ENCODE assay signal across 9 cellular contexts in genomic region chr4:87014284-87014782, GRCh38.
A peak's percentile ranks its signal among the peaks of the same experiment; 100 is the strongest.
DNase-seq lines count a peak whose midpoint lies in the region; ATAC-seq and TF ChIP-seq lines count a peak whose summit lies in the region.
"Had no signal": no experiment of that assay in that cellular context is flagged by ENCODE, and none has a peak within 500 bp of the region (broad histone marks: within the 10 kb centered on the region; RNA-seq: fewer than 3 reads in every experiment).

No MANE protein-coding gene starts in this region.

- H3K9me3 ChIP-seq in Caco-2 (no peaks in the 10 kb centered on the region), Panc1 (ENCODE audit: control insufficient read depth, insufficient read depth, low read depth, low read length) (no peaks in the 10 kb centered on the region), esophagus muscularis mucosa (no peaks in the 10 kb centered on the region), parathyroid adenoma (ENCODE audit: control insufficient read depth, low read length) (no peaks in the 10 kb centered on the region)
- no peaks in the 10 kb centered on the region for H3K9me3 ChIP-seq in CD8-positive, alpha-beta T cell (ENCODE audit: low read length)

- no peak overlapping the region for H2AFZ ChIP-seq in parathyroid adenoma

- H3K27me3 ChIP-seq in Caco-2 (replicated peaks; ENCODE audit: control insufficient read depth, insufficient read depth, low read length) (no peaks in the 10 kb centered on the region), Panc1 (ENCODE audit: control insufficient read depth, insufficient read depth, low read length) (no peaks in the 10 kb centered on the region), esophagus muscularis mucosa (no peaks in the 10 kb centered on the region), parathyroid adenoma (ENCODE audit: control insufficient read depth, insufficient read depth, low read length) (no peaks in the 10 kb centered on the region)
- no peaks in the 10 kb centered on the region for H3K27me3 ChIP-seq in CD8-positive, alpha-beta T cell (ENCODE audit: insufficient read depth, low read length)

- H3K4me2 ChIP-seq in parathyroid adenoma (ENCODE audit: low read length) = peak overlapping the region; percentile 55

- H3K79me2 ChIP-seq in parathyroid adenoma = peaks cover 18% of the 10 kb centered on the region

- DNase-seq in Caco-2 = no peak
- no peak for DNase-seq in Panc1 (ENCODE audit: low read depth, low spot score)
- DNase-seq in esophagus muscularis mucosa (ENCODE audit: extremely low spot score) = no peak
- no peak for DNase-seq in CD8-positive, alpha-beta T cell
- no peak for DNase-seq in GM20000 (ENCODE audit: low spot score)
- no peak for DNase-seq in stimulated activated effector memory CD8-positive, alpha-beta T cell treated with anti-CD3 and anti-CD28 coated beads, Interleukin-12 subunit alpha, Interleukin-12 subunit beta, amount 100 ng/mL, for 72 hours (ENCODE audit: low spot score in 2 of 2)
- no peak for DNase-seq in NCI-H187 (lab: John Stamatoyannopoulos, UW)
- DNase-seq: activated T-cell treated with anti-CD3 and anti-CD28 coated beads, Interleukin-2, amount 50 U/mL, for 48 hours had no signal

- no peak for ATAC-seq in Panc1
- ATAC-seq in CD8-positive, alpha-beta T cell = no peak
- no peak for ATAC-seq in stimulated activated effector memory CD8-positive, alpha-beta T cell treated with anti-CD3 and anti-CD28 coated beads, Interleukin-12 subunit alpha, Interleukin-12 subunit beta, amount 100 ng/mL, for 72 hours

- H3K4me1 Mint-ChIP-seq in Caco-2 (ENCODE audit: low read depth, unreplicated experiment) = peaks cover 26% of the 10 kb centered on the region
- H3K4me1 Mint-ChIP-seq in CD8-positive, alpha-beta T cell (ENCODE audit: low read depth) = peaks cover 87% of the 10 kb centered on the region
- peaks cover 58% of the 10 kb centered on the region for H3K4me1 Mint-ChIP-seq in stimulated activated effector memory CD8-positive, alpha-beta T cell treated with anti-CD3 and anti-CD28 coated beads, Interleukin-12 subunit alpha, Interleukin-12 subunit beta, amount 100 ng/mL, for 72 hours

- H3K4me3 ChIP-seq in Caco-2 (ENCODE audit: low read depth, low read length) (no peak overlapping the region), Panc1 (ENCODE audit: low read depth in 2 of 2, low read length in 2 of 2) (no peak overlapping the region), esophagus muscularis mucosa (peak overlapping the region in 1 of 4 donors; percentile 0), parathyroid adenoma (ENCODE audit: low read depth, low read length) (peak overlapping the region; percentile 43)
- no peak overlapping the region for H3K4me3 ChIP-seq in CD8-positive, alpha-beta T cell (ENCODE audit: low read depth, low read length)

- no peaks in the 10 kb centered on the region for H3K36me3 ChIP-seq in Caco-2 (ENCODE audit: control insufficient read depth, insufficient read depth, low read length)
- no peaks in the 10 kb centered on the region for H3K36me3 ChIP-seq in Panc1 (ENCODE audit: control insufficient read depth, insufficient read depth, low read length)
- H3K36me3 ChIP-seq in esophagus muscularis mucosa = no peaks in the 10 kb centered on the region
- H3K36me3 ChIP-seq in parathyroid adenoma (ENCODE audit: control insufficient read depth, insufficient read depth, low read length) = no peaks in the 10 kb centered on the region
- H3K36me3 ChIP-seq in CD8-positive, alpha-beta T cell (ENCODE audit: insufficient read depth, low read length) = no peaks in the 10 kb centered on the region

- peak overlapping the region; percentile 61 for H3K4me3 Mint-ChIP-seq in Caco-2 (ENCODE audit: unreplicated experiment)
- H3K4me3 Mint-ChIP-seq in CD8-positive, alpha-beta T cell = no peak overlapping the region
- no peak overlapping the region for H3K4me3 Mint-ChIP-seq in stimulated activated effector memory CD8-positive, alpha-beta T cell treated with anti-CD3 and anti-CD28 coated beads, Interleukin-12 subunit alpha, Interleukin-12 subunit beta, amount 100 ng/mL, for 72 hours

- H3K36me3 Mint-ChIP-seq in Caco-2 (ENCODE audit: insufficient read depth, unreplicated experiment) = peaks cover 7% of the 10 kb centered on the region
- H3K36me3 Mint-ChIP-seq in CD8-positive, alpha-beta T cell = no peaks in the 10 kb centered on the region
- H3K36me3 Mint-ChIP-seq in stimulated activated effector memory CD8-positive, alpha-beta T cell treated with anti-CD3 and anti-CD28 coated beads, Interleukin-12 subunit alpha, Interleukin-12 subunit beta, amount 100 ng/mL, for 72 hours = no peaks in the 10 kb centered on the region

- no peak for TF ChIP-seq EP300 in esophagus muscularis mucosa (IDR thresholded peaks at IDR 0.05)

- no peaks in the 10 kb centered on the region for H3K27me3 Mint-ChIP-seq in Caco-2 (ENCODE audit: insufficient read depth, unreplicated experiment)
- H3K27me3 Mint-ChIP-seq in CD8-positive, alpha-beta T cell (ENCODE audit: low read depth) = no peaks in the 10 kb centered on the region

- intact Hi-C loops in Caco-2 (cut with micrococcal nuclease; ENCODE audit: unreplicated experiment) = no loop called here
- intact Hi-C loops in Panc1 (cut with micrococcal nuclease; ENCODE audit: unreplicated experiment) = no loop called here
- intact Hi-C loops in esophagus muscularis mucosa (cut with DNase I) = no loop called here
- intact Hi-C loops in CD8-positive, alpha-beta T cell (cut with DNase I, micrococcal nuclease) = no loop called here

- in situ Hi-C loops in Panc1 (cut with HindIII; ENCODE audit: low pct_unique_long_range_greater_than_20kb, low sequenced_read_pairs) = no loop called here

- CTCF ChIA-PET in Caco-2 (lab: Charles Lee) (no interaction called here), Panc1 (lab: Charles Lee) (no interaction called here)
- CTCF ChIA-PET in CD8-positive, alpha-beta T cell (lab: Charles Lee) = interaction anchor here (1.0 kb wide), 1 partner anchor 92 kb away, joined by 3 read pairs; no protein-coding TSS in a partner anchor

- H3K4me1 ChIP-seq in Caco-2 = peaks cover 76% of the 10 kb centered on the region
- H3K4me1 ChIP-seq in Panc1 (ENCODE audit: control insufficient read depth, insufficient read depth, low read length) = peaks cover 41% of the 10 kb centered on the region
- peaks cover 82 to 98% (median 97%) of the 10 kb centered on the region in 4 donors for H3K4me1 ChIP-seq in esophagus muscularis mucosa
- H3K4me1 ChIP-seq in parathyroid adenoma = peaks cover 10% of the 10 kb centered on the region
- H3K4me1 ChIP-seq in CD8-positive, alpha-beta T cell (ENCODE audit: insufficient read depth, low read length) = peaks cover 63% of the 10 kb centered on the region

- H3K9ac ChIP-seq in parathyroid adenoma = no peak overlapping the region

- POLR2A ChIA-PET in Caco-2 (lab: Charles Lee) (interaction anchor here (0.6 to 1.2 kb wide), 2 partner anchors 43 to 78 kb away, joined by 3 read pairs; no protein-coding TSS in a partner anchor), Panc1 (lab: Charles Lee) (no interaction called here)
- POLR2A ChIA-PET in CD8-positive, alpha-beta T cell (lab: Charles Lee) = interaction anchor here (1.0 to 1.3 kb wide), 2 partner anchors 8 to 78 kb away, joined by 3 to 4 read pairs; no protein-coding TSS in a partner anchor

- BruUV-seq in Caco-2 (replicated peaks; lab: Mats Ljungman, UMichigan) (no TSS peak), Panc1 (replicated peaks; lab: Mats Ljungman, UMichigan) (no TSS peak)

- peak overlapping the region; percentile 39; the same call in 1 of the 2 replicates for H3K27ac ChIP-seq in Panc1 (ENCODE audit: low read length)
- H3K27ac ChIP-seq in esophagus muscularis mucosa (replicated peaks in 1 of 4) = peak overlapping the region; percentile 69 to 75 (median 72)
- H3K27ac ChIP-seq in parathyroid adenoma = peak overlapping the region; percentile 74
- H3K27ac ChIP-seq in CD8-positive, alpha-beta T cell (ENCODE audit: low read depth, low read length) = no peak overlapping the region

- no peak for TF ChIP-seq POLR2A in esophagus muscularis mucosa (IDR thresholded peaks at IDR 0.05; ENCODE audit: low read depth)

- peak overlapping the region; percentile 60 for H3K27ac Mint-ChIP-seq in Caco-2 (ENCODE audit: unreplicated experiment)
- no peak overlapping the region for H3K27ac Mint-ChIP-seq in CD8-positive, alpha-beta T cell
- H3K27ac Mint-ChIP-seq in stimulated activated effector memory CD8-positive, alpha-beta T cell treated with anti-CD3 and anti-CD28 coated beads, Interleukin-12 subunit alpha, Interleukin-12 subunit beta, amount 100 ng/mL, for 72 hours = no peak overlapping the region

- no peaks in the 10 kb centered on the region for H3K9me3 Mint-ChIP-seq in Caco-2 (ENCODE audit: unreplicated experiment)
- H3K9me3 Mint-ChIP-seq in CD8-positive, alpha-beta T cell = no peaks in the 10 kb centered on the region
- H3K9me3 Mint-ChIP-seq in stimulated activated effector memory CD8-positive, alpha-beta T cell treated with anti-CD3 and anti-CD28 coated beads, Interleukin-12 subunit alpha, Interleukin-12 subunit beta, amount 100 ng/mL, for 72 hours = no peaks in the 10 kb centered on the region

- 54% methylated on average over 2 of the region's 2 CpGs for WGBS in esophagus muscularis mucosa

- no peak for TF ChIP-seq CTCF in Caco-2 (IDR thresholded peaks at IDR 0.05; ENCODE audit: insufficient read depth in 1 of 2, low read depth in 1 of 2, low read length in 1 of 2, severe bottlenecking in 1 of 2, unreplicated experiment in 1 of 2)
- no peak for TF ChIP-seq CTCF in Panc1 (IDR thresholded peaks at IDR 0.05)
- TF ChIP-seq CTCF in esophagus muscularis mucosa (IDR thresholded peaks at IDR 0.05) = no peak
- no peak for TF ChIP-seq CTCF in parathyroid adenoma (IDR thresholded peaks at IDR 0.05)
- TF ChIP-seq CTCF in CD8-positive, alpha-beta T cell (IDR thresholded peaks at IDR 0.05) = no peak
- TF ChIP-seq CTCF in GM20000 (IDR thresholded peaks at IDR 0.05; ENCODE audit: extremely low read depth, missing control alignments) = no peak
